Comparison of ENCODE assay signal across 1 cellular context in the genomic region with DNA sequence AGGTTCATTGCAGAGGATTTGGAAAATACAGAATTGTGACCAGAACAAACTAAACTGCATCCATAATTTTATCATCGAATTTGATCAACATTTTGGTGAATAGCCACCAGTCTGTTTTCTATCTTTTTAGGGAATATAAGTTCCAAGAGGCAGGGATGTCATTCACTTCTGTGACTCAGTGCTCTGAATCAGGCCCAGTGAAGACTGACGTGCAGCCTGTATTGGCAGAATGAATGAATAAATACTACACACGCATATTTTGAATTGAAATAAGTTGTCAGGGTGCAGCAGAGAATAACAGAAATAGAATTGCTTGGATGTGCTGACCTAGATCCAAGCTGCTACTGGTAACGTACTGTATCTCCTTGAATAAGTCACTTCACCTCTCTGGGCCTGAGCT.
TF ChIP-seq lines count a peak whose summit lies in the region.

No MANE protein-coding gene starts in this region.

TF ChIP-seq in SK-N-SH, 30 proteins besides CTCF, POLR2A, EP300 and RAD21 (continued from another document):
- TF ChIP-seq USF1 (IDR thresholded peaks at IDR 0.05; ENCODE audit: borderline replicate concordance, low read depth) (no peak), MXI1 (IDR thresholded peaks at IDR 0.05; ENCODE audit: low read depth, low read length) (no peak), NFIC (IDR thresholded peaks at IDR 0.05; ENCODE audit: borderline replicate concordance) (no peak), FOXM1 (IDR thresholded peaks at IDR 0.05; ENCODE audit: low read depth) (no peak), GABPA (IDR thresholded peaks at IDR 0.05; ENCODE audit: low read depth) (no peak), GATA2 (CRISPR knock-in tag; IDR thresholded peaks at IDR 0.05) (no peak), ELF1 (IDR thresholded peaks at IDR 0.05) (no peak), FOSL2 (IDR thresholded peaks at IDR 0.05; ENCODE audit: borderline replicate concordance, low read depth) (no peak; the same call in 1 of the 2 replicates)
